ENCODE assay signal across 8 cellular contexts in genomic region chr1:121052081-121052660, GRCh38.
A peak's percentile ranks its signal among the peaks of the same experiment; 100 is the strongest.
DNase-seq lines count a peak whose midpoint lies in the region; ATAC-seq and TF ChIP-seq lines count a peak whose summit lies in the region.
"Not testable (repeated sequence)": the region's sequence is repeated elsewhere in the genome, so short reads cannot be mapped to it uniquely, and the experiment has no call there.

No MANE protein-coding gene starts in this region.

- not testable (repeated sequence) for H3K18ac ChIP-seq in mesendoderm (ENCODE audit: low read length)

- not testable (repeated sequence) for H3K36me3 ChIP-seq in mesendoderm (ENCODE audit: control insufficient read depth, insufficient read depth, low read length); smooth muscle cell (ENCODE audit: low read depth); upper lobe of right lung

- H3F3A ChIP-seq in smooth muscle cell (ENCODE audit: low read depth), result not testable (repeated sequence)

- not testable (repeated sequence) for H3K9me3 Mint-ChIP-seq in T-cell; activated T-cell treated with anti-CD3 and anti-CD28 coated beads, Interleukin-2, amount 50 U/mL, for 4 hours; dendritic cell treated with granulocyte-macrophage colony-stimulating factor and Interleukin-4, amounts not matched to agents 40 ng/mL and 50 ng/mL, for 4 days

- H3K4me1 ChIP-seq in mesendoderm (ENCODE audit: control insufficient read depth, low read depth, low read length); smooth muscle cell (ENCODE audit: low read depth); upper lobe of right lung: not testable (repeated sequence)

- not testable (repeated sequence) for H4K5ac ChIP-seq in mesendoderm (ENCODE audit: low read length)

- peaks cover 7 to 16% of the 10 kb centered on the region in 2 donors for H3K27me3 Mint-ChIP-seq in T-cell
- H3K27me3 Mint-ChIP-seq in activated T-cell treated with anti-CD3 and anti-CD28 coated beads, Interleukin-2, amount 50 U/mL, for 4 hours (ENCODE audit: low read depth), result peaks cover 18% of the 10 kb centered on the region
- H3K27me3 Mint-ChIP-seq in dendritic cell treated with granulocyte-macrophage colony-stimulating factor and Interleukin-4, amounts not matched to agents 40 ng/mL and 50 ng/mL, for 4 days, result peaks cover 18% of the 10 kb centered on the region

- not testable (repeated sequence) for H2BK5ac ChIP-seq in mesendoderm (ENCODE audit: low read length)

- H3K4me2 ChIP-seq in mesendoderm (ENCODE audit: low read length), result not testable (repeated sequence)
- peak overlapping the region; percentile 12 for H3K4me2 ChIP-seq in smooth muscle cell

- not testable (repeated sequence) for H3K27me3 ChIP-seq in mesendoderm (ENCODE audit: insufficient read depth, low read length, poor library complexity); upper lobe of right lung
- H3K27me3 ChIP-seq in smooth muscle cell (ENCODE audit: low read depth), result peaks cover 34% of the 10 kb centered on the region

- H3K4ac ChIP-seq in mesendoderm (ENCODE audit: low read depth, low read length), result not testable (repeated sequence)

- DNase-seq in COLO668 (lab: John Stamatoyannopoulos, UW; ENCODE audit: unreplicated experiment), result peak; percentile 19
- not testable (repeated sequence) for DNase-seq in T-cell; activated T-cell treated with anti-CD3 and anti-CD28 coated beads, Interleukin-2, amount 50 U/mL, for 4 hours; smooth muscle cell (lab: John Stamatoyannopoulos, UW; ENCODE audit: unreplicated experiment); upper lobe of right lung
- DNase-seq in mesendoderm, result peak; percentile 1

- ATAC-seq in T-cell (replicated peaks in 1 of 4), result peak in 2 of 4 experiments; percentile 38 to 40
- ATAC-seq in activated T-cell treated with anti-CD3 and anti-CD28 coated beads, Interleukin-2, amount 50 U/mL, for 4 hours, result peak; percentile 33 to 37
- ATAC-seq in upper lobe of right lung, result peak; percentile 50

- TF ChIP-seq CTCF in smooth muscle cell (IDR thresholded peaks at IDR 0.05; ENCODE audit: borderline replicate concordance, insufficient read depth, poor library complexity, severe bottlenecking); upper lobe of right lung (IDR thresholded peaks at IDR 0.05): not testable (repeated sequence)

- not testable (repeated sequence) for H2BK15ac ChIP-seq in mesendoderm (replicated peaks; ENCODE audit: low read depth)

- not testable (repeated sequence) for H2AK5ac ChIP-seq in mesendoderm (ENCODE audit: low read length)

- not testable (repeated sequence) for H3K23ac ChIP-seq in mesendoderm (ENCODE audit: low read length)

- H3K79me2 ChIP-seq in mesendoderm (ENCODE audit: control insufficient read depth, insufficient read depth, low read length); smooth muscle cell (ENCODE audit: low read depth): not testable (repeated sequence)

- H3K4me3 ChIP-seq in iPS-11a (ENCODE audit: low read depth, low read length), result peak overlapping the region; percentile 24
- H3K4me3 ChIP-seq in mesendoderm (ENCODE audit: low read length); smooth muscle cell; upper lobe of right lung: not testable (repeated sequence)

- not testable (repeated sequence) for H3K27ac Mint-ChIP-seq in T-cell; dendritic cell treated with granulocyte-macrophage colony-stimulating factor and Interleukin-4, amounts not matched to agents 40 ng/mL and 50 ng/mL, for 4 days

- H4K20me1 ChIP-seq in smooth muscle cell (ENCODE audit: low read depth), result not testable (repeated sequence)

- H4K8ac ChIP-seq in mesendoderm (ENCODE audit: low read depth, low read length), result not testable (repeated sequence)

- not testable (repeated sequence) for H3K56ac ChIP-seq in mesendoderm (ENCODE audit: low read length)

- not testable (repeated sequence) for H3K4me1 Mint-ChIP-seq in T-cell; activated T-cell treated with anti-CD3 and anti-CD28 coated beads, Interleukin-2, amount 50 U/mL, for 4 hours (ENCODE audit: low read depth)
- H3K4me1 Mint-ChIP-seq in dendritic cell treated with granulocyte-macrophage colony-stimulating factor and Interleukin-4, amounts not matched to agents 40 ng/mL and 50 ng/mL, for 4 days (ENCODE audit: low read depth), result peaks cover 11% of the 10 kb centered on the region

- not testable (repeated sequence) for H2AFZ ChIP-seq in smooth muscle cell (ENCODE audit: low read depth)

- not testable (repeated sequence) for H3K27ac ChIP-seq in mesendoderm (ENCODE audit: low read depth, low read length); smooth muscle cell (ENCODE audit: low read depth); upper lobe of right lung

- CTCF ChIA-PET in T-cell (lab: Charles Lee), result not testable (repeated sequence)

- not testable (repeated sequence) for H3K9ac ChIP-seq in mesendoderm (ENCODE audit: low read length); smooth muscle cell (ENCODE audit: low read depth)

- H2BK120ac ChIP-seq in mesendoderm (ENCODE audit: low read depth, low read length), result not testable (repeated sequence)

- WGBS in mesendoderm (ENCODE audit: extremely low coverage, insufficient coverage, low lambda C conversion rate), result no CpG with 5 or more reads among the region's 34 CpGs
- WGBS in smooth muscle cell (ENCODE audit: low lambda C conversion rate), result 9% methylated on average over 23 of the region's 34 CpGs

- H3K79me1 ChIP-seq in mesendoderm (ENCODE audit: low read length), result not testable (repeated sequence)

- not testable (repeated sequence) for H3K36me3 Mint-ChIP-seq in T-cell; activated T-cell treated with anti-CD3 and anti-CD28 coated beads, Interleukin-2, amount 50 U/mL, for 4 hours (ENCODE audit: insufficient read depth); dendritic cell treated with granulocyte-macrophage colony-stimulating factor and Interleukin-4, amounts not matched to agents 40 ng/mL and 50 ng/mL, for 4 days (ENCODE audit: low read depth)

- not testable (repeated sequence) for H3K9me3 ChIP-seq in smooth muscle cell (replicated peaks; ENCODE audit: low read depth); upper lobe of right lung

- POLR2A ChIA-PET in T-cell (lab: Charles Lee), result not testable (repeated sequence)

- intact Hi-C loops in dendritic cell treated with granulocyte-macrophage colony-stimulating factor and Interleukin-4, amounts not matched to agents 40 ng/mL and 50 ng/mL, for 4 days (cut with micrococcal nuclease); upper lobe of right lung (cut with DNase I): not testable (repeated sequence)

- H3K4me3 Mint-ChIP-seq in T-cell, result peak overlapping the region in 2 of 3 donors; percentile 28 to 51
- H3K4me3 Mint-ChIP-seq in activated T-cell treated with anti-CD3 and anti-CD28 coated beads, Interleukin-2, amount 50 U/mL, for 4 hours, result not testable (repeated sequence)
- peak overlapping the region; percentile 42 for H3K4me3 Mint-ChIP-seq in dendritic cell treated with granulocyte-macrophage colony-stimulating factor and Interleukin-4, amounts not matched to agents 40 ng/mL and 50 ng/mL, for 4 days
